ENCODE assay signal across 10 cellular contexts in genomic region chr12:8226992-8227731, GRCh38. TPM values are rescaled to one million over a fixed set of nuclear protein-coding genes. Genes with fewer than 3 reads are reported as not detected.
DNase-seq lines count a peak whose midpoint lies in the region; ATAC-seq and TF ChIP-seq lines count a peak whose summit lies in the region.
"Not testable (repeated sequence)": the region's sequence is repeated elsewhere in the genome, so short reads cannot be mapped to it uniquely, and the experiment has no call there.
"Had no signal": no experiment of that assay in that cellular context is flagged by ENCODE, and none has a peak within 500 bp of the region (broad histone marks: within the 10 kb centered on the region; RNA-seq: fewer than 3 reads in every experiment).

Gene FAM90A1, minus strand, starts transcription at chr12:8227618. Its CDS starts 2,786 bp downstream, at chr12:8224832.

- DNase-seq in GM13977 (ENCODE audit: low spot score) (peak; percentile 36), NCI-H82 (lab: John Stamatoyannopoulos, UW) (peak; percentile 59), head of caudate nucleus (peak in 41 of 42 donors; percentile 23 to 89 (median 64))
- DNase-seq in activated CD4-positive, alpha-beta T cell treated with anti-CD3 and anti-CD28 coated beads for 36 hours = peak; percentile 39
- DNase-seq in astrocyte of the cerebellum (ENCODE audit: low read depth) = not testable (repeated sequence)

- peaks cover 12% of the 10 kb centered on the region for H3K4me1 Mint-ChIP-seq in activated CD4-positive, alpha-beta T cell treated with anti-CD3 and anti-CD28 coated beads for 36 hours
- H3K4me1 Mint-ChIP-seq in stimulated activated memory B cell treated with anti-CD40 and anti-IgM and Interleukin-4, amounts not matched to agents 10 μg/mL and 1 μg/mL and 100 μg/mL, for 72 hours = peaks cover 20% of the 10 kb centered on the region

- H3K9me3 ChIP-seq in BLaER1 treated with 17β-estradiol and CSF1 and Interleukin-3, amounts not matched to agents 10 nM and 100 nM (replicated peaks in 1 of 11); mucosa of stomach (ENCODE audit: control insufficient read depth, low read length): not testable (repeated sequence)

- peak within 1 kb of the TSS; percentile 80 to 90 (median 87) for H3K4me2 ChIP-seq in BLaER1 treated with 17β-estradiol and CSF1 and Interleukin-3, amounts not matched to agents 10 nM and 100 nM

- ATAC-seq in activated CD4-positive, alpha-beta T cell treated with anti-CD3 and anti-CD28 coated beads for 36 hours; stimulated activated memory B cell treated with anti-CD40 and anti-IgM and Interleukin-4, amounts not matched to agents 10 μg/mL and 1 μg/mL and 100 μg/mL, for 72 hours: not testable (repeated sequence)

- not testable (repeated sequence) for H4K20me1 ChIP-seq in BLaER1 treated with 17β-estradiol and CSF1 and Interleukin-3, amounts not matched to agents 10 nM and 100 nM

- H3K36me3 ChIP-seq in BLaER1 treated with 17β-estradiol and CSF1 and Interleukin-3, amounts not matched to agents 10 nM and 100 nM; mucosa of stomach (ENCODE audit: control insufficient read depth, insufficient read depth, low read length): not testable (repeated sequence)

- POLR2A ChIA-PET in activated CD4-positive, alpha-beta T cell treated with anti-CD3 and anti-CD28 coated beads for 36 hours (lab: Charles Lee) = not testable (repeated sequence)

- H3K4me3 ChIP-seq in BLaER1 treated with 17β-estradiol and CSF1 and Interleukin-3, amounts not matched to agents 10 nM and 100 nM = peak within 1 kb of the TSS; percentile 49 to 70 (median 60)
- peak within 1 kb of the TSS; percentile 32 for H3K4me3 ChIP-seq in astrocyte of the cerebellum (ENCODE audit: low read depth, low read length)
- not testable (repeated sequence) for H3K4me3 ChIP-seq in mucosa of stomach (ENCODE audit: low read length)

- not testable (repeated sequence) for H3K9me3 Mint-ChIP-seq in activated CD4-positive, alpha-beta T cell treated with anti-CD3 and anti-CD28 coated beads for 36 hours (ENCODE audit: low read depth); stimulated activated memory B cell treated with anti-CD40 and anti-IgM and Interleukin-4, amounts not matched to agents 10 μg/mL and 1 μg/mL and 100 μg/mL, for 72 hours

- in situ Hi-C loops in GM13977 (cut with MboI; ENCODE audit: low pct_unique_long_range_greater_than_20kb, low sequenced_read_pairs, unreplicated experiment); astrocyte of the cerebellum (cut with HindIII; ENCODE audit: low sequenced_read_pairs): not testable (repeated sequence)

- peak within 1 kb of the TSS; percentile 55 for H3K4me3 Mint-ChIP-seq in activated CD4-positive, alpha-beta T cell treated with anti-CD3 and anti-CD28 coated beads for 36 hours
- H3K4me3 Mint-ChIP-seq in stimulated activated memory B cell treated with anti-CD40 and anti-IgM and Interleukin-4, amounts not matched to agents 10 μg/mL and 1 μg/mL and 100 μg/mL, for 72 hours = peak within 1 kb of the TSS; percentile 86

- intact Hi-C loops in activated CD4-positive, alpha-beta T cell treated with anti-CD3 and anti-CD28 coated beads for 36 hours (cut with DNase I, micrococcal nuclease); head of caudate nucleus (cut with DNase I): not testable (repeated sequence)

- TF ChIP-seq CTCF in GM13977 (IDR thresholded peaks at IDR 0.05; ENCODE audit: extremely low read depth, insufficient read depth, missing control alignments); astrocyte of the cerebellum (IDR thresholded peaks at IDR 0.05; ENCODE audit: low read depth, low read length, missing control alignments): not testable (repeated sequence)

- peak within 1 kb of the TSS in 10 of 11 experiments; percentile 34 to 70 (median 64); a peak in 20 of 22 replicates for H3K27ac ChIP-seq in BLaER1 treated with 17β-estradiol and CSF1 and Interleukin-3, amounts not matched to agents 10 nM and 100 nM

- H3K27me3 ChIP-seq in BLaER1 treated with 17β-estradiol and CSF1 and Interleukin-3, amounts not matched to agents 10 nM and 100 nM; mucosa of stomach (ENCODE audit: control insufficient read depth, insufficient read depth, low read length): not testable (repeated sequence)

- H3K9ac ChIP-seq in BLaER1 treated with 17β-estradiol and CSF1 and Interleukin-3, amounts not matched to agents 10 nM and 100 nM = peak within 1 kb of the TSS; percentile 47 to 77 (median 68); a peak in 19 of 22 replicates
- peak within 1 kb of the TSS; percentile 31 for H3K9ac ChIP-seq in mucosa of stomach (ENCODE audit: low read length)

- H3K27me3 Mint-ChIP-seq in activated CD4-positive, alpha-beta T cell treated with anti-CD3 and anti-CD28 coated beads for 36 hours; stimulated activated memory B cell treated with anti-CD40 and anti-IgM and Interleukin-4, amounts not matched to agents 10 μg/mL and 1 μg/mL and 100 μg/mL, for 72 hours: not testable (repeated sequence)

- not testable (repeated sequence) for H3K36me3 Mint-ChIP-seq in activated CD4-positive, alpha-beta T cell treated with anti-CD3 and anti-CD28 coated beads for 36 hours (ENCODE audit: low read depth); stimulated activated memory B cell treated with anti-CD40 and anti-IgM and Interleukin-4, amounts not matched to agents 10 μg/mL and 1 μg/mL and 100 μg/mL, for 72 hours

- not testable (repeated sequence) for H3K27ac Mint-ChIP-seq in activated CD4-positive, alpha-beta T cell treated with anti-CD3 and anti-CD28 coated beads for 36 hours
- peak within 1 kb of the TSS; percentile 81 for H3K27ac Mint-ChIP-seq in stimulated activated memory B cell treated with anti-CD40 and anti-IgM and Interleukin-4, amounts not matched to agents 10 μg/mL and 1 μg/mL and 100 μg/mL, for 72 hours

- CTCF ChIA-PET in activated CD4-positive, alpha-beta T cell treated with anti-CD3 and anti-CD28 coated beads for 36 hours (lab: Charles Lee) = interaction anchor here (0.6 to 1.3 kb wide), 2 partner anchors 48 to 969 kb away, joined by 3 read pairs; no protein-coding TSS in a partner anchor

- peaks cover 17 to 33% (median 27%) of the 10 kb centered on the region in 10 experiments for H3K4me1 ChIP-seq in BLaER1 treated with 17β-estradiol and CSF1 and Interleukin-3, amounts not matched to agents 10 nM and 100 nM
- not testable (repeated sequence) for H3K4me1 ChIP-seq in mucosa of stomach (ENCODE audit: control insufficient read depth, insufficient read depth, low read length)

RNA-seq across cellular contexts. Expression of gene FAM90A1, which starts in this region (rescaled TPM):
- under 1 TPM; 0.32 to 0.33 TPM for total RNA-seq in activated CD4-positive, alpha-beta T cell treated with anti-CD3 and anti-CD28 coated beads for 36 hours
- total RNA-seq: chondrocyte, HT-29 had no signal

Comparison
In these comparisons a context has a peak if more than half of its experiments do, and no peak if none do; other contexts are left out.
1. Peak in DNase-seq in activated CD4-positive, alpha-beta T cell treated with anti-CD3 and anti-CD28 coated beads for 36 hours; RNA of the gene not detected or under 1 TPM.